In the genomic region with DNA sequence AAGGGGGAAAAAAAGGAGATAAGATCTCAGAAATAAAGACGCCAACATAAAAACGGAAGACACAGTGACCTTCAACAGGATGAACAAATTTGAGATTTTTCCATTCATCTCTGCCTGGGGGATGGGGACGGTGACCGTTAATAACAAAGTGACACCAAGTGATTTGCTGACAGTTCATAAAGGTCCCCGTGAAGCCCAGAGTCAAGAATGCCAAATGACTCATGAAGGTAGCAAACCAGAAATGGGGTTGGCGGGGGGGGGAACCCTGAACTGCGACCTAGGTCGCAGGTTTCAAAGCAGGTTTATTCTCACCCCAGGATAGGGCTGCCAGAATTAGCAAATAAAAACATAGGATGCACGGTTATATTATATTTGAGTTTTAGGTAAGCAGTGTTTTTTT, we compare ENCODE assay signal across 23 cellular contexts. TPM values are rescaled to one million over a fixed set of nuclear protein-coding genes. Genes with fewer than 3 reads are reported as not detected.
"Had no signal": no experiment of that assay in that cellular context is flagged by ENCODE, and none has a peak within 500 bp of the region (broad histone marks: within the 10 kb centered on the region; RNA-seq: fewer than 3 reads in every experiment).

No MANE protein-coding gene starts in this region.

- H3K36me3 Mint-ChIP-seq: activated naive CD4-positive, alpha-beta T cell treated with anti-CD3 and anti-CD28 coated beads, Interleukin-2, amount 10 ng/mL, durations not matched to agents 7 days and 5 days; natural killer cell treated with Interleukin-12 subunit alpha and Interleukin-12 subunit beta and Interleukin-15 and Interleukin-18, amount 100 ng/mL, for 72 hours had no signal

- ATAC-seq: activated CD8-positive, alpha-beta T cell treated with anti-CD3 and anti-CD28 coated beads for 36 hours; activated T-cell treated with anti-CD3 and anti-CD28 coated beads, Interleukin-2, amount 50 U/mL, for 4 hours; gastrocnemius medialis; natural killer cell treated with Interleukin-12 subunit alpha and Interleukin-12 subunit beta and Interleukin-15 and Interleukin-18, amount 100 ng/mL, for 72 hours; stimulated activated naive CD8-positive, alpha-beta T cell treated with anti-CD3 and anti-CD28 coated beads, Interleukin-15, amount 100 ng/mL, for 72 hours had no signal

- H3K27me3 ChIP-seq: colonic mucosa, esophagus squamous epithelium, gastrocnemius medialis, ovary, tibial artery, uterus had no signal

- H3K27ac ChIP-seq: colonic mucosa, esophagus squamous epithelium, gastrocnemius medialis, left ventricle myocardium inferior, ovary, prostate gland, tibial artery, uterus had no signal

- DNase-seq: activated CD4-positive, alpha-beta T cell treated with anti-CD3 and anti-CD28 coated beads, Interleukin-2, amount 10 ng/mL, durations not matched to agents 7 days and 5 days; activated CD4-positive, CD25-positive, alpha-beta regulatory T cell treated with anti-CD3 and anti-CD28 coated beads, Interleukin-2, amount 50 U/mL, for 72 hours; activated CD8-positive, alpha-beta T cell treated with anti-CD3 and anti-CD28 coated beads for 36 hours; activated naive CD4-positive, alpha-beta T cell treated with anti-CD3 and anti-CD28 coated beads, Interleukin-2, amount 10 ng/mL, durations not matched to agents 7 days and 5 days; activated T-cell treated with anti-CD3 and anti-CD28 coated beads, Interleukin-2, amount 50 U/mL, for 4 hours; amygdala; colonic mucosa; esophagus squamous epithelium; gastrocnemius medialis; hippocampal formation; kidney glomerular epithelial cell; left ventricle myocardium inferior; ovary; stimulated activated CD4-positive, alpha-beta T cell treated with anti-CD3 and anti-CD28 coated beads, Interleukin-1b, Interleukin-23, amount 100 ng/mL, for 48 hours; stimulated activated naive CD8-positive, alpha-beta T cell treated with anti-CD3 and anti-CD28 coated beads, Interleukin-15, amount 100 ng/mL, for 72 hours; tibial artery; uterus; WERI-Rb-1 had no signal

- H3K4me1 ChIP-seq: colonic mucosa, prostate gland had no signal

- H3K4me1 Mint-ChIP-seq: activated naive CD4-positive, alpha-beta T cell treated with anti-CD3 and anti-CD28 coated beads, Interleukin-2, amount 10 ng/mL, durations not matched to agents 7 days and 5 days; stimulated activated naive CD8-positive, alpha-beta T cell treated with anti-CD3 and anti-CD28 coated beads, Interleukin-15, amount 100 ng/mL, for 72 hours had no signal

- H3K27ac Mint-ChIP-seq: activated CD4-positive, alpha-beta T cell treated with anti-CD3 and anti-CD28 coated beads, Interleukin-2, amount 10 ng/mL, durations not matched to agents 7 days and 5 days; activated CD8-positive, alpha-beta T cell treated with anti-CD3 and anti-CD28 coated beads for 36 hours; activated naive CD4-positive, alpha-beta T cell treated with anti-CD3 and anti-CD28 coated beads, Interleukin-2, amount 10 ng/mL, durations not matched to agents 7 days and 5 days; activated T-helper 2 cell treated with anti-CD3 and anti-CD28 coated beads, Interferon-gamma antibody, Interleukin-2, Interleukin-4, amounts not matched to agents 10 μg/mL and 5 μg/mL and 100 μg/mL, durations not matched to agents 14 hours and 24 hours and 36 hours; natural killer cell treated with Interleukin-12 subunit alpha and Interleukin-12 subunit beta and Interleukin-15 and Interleukin-18, amount 100 ng/mL, for 72 hours; stimulated activated naive CD8-positive, alpha-beta T cell treated with anti-CD3 and anti-CD28 coated beads, Interleukin-15, amount 100 ng/mL, for 72 hours had no signal

- H3K9me3 Mint-ChIP-seq: activated CD4-positive, alpha-beta T cell treated with anti-CD3 and anti-CD28 coated beads, Interleukin-2, amount 10 ng/mL, durations not matched to agents 7 days and 5 days; activated CD8-positive, alpha-beta T cell treated with anti-CD3 and anti-CD28 coated beads for 36 hours; activated naive CD4-positive, alpha-beta T cell treated with anti-CD3 and anti-CD28 coated beads, Interleukin-2, amount 10 ng/mL, durations not matched to agents 7 days and 5 days; activated T-cell treated with anti-CD3 and anti-CD28 coated beads, Interleukin-2, amount 50 U/mL, for 4 hours; activated T-helper 2 cell treated with anti-CD3 and anti-CD28 coated beads, Interferon-gamma antibody, Interleukin-2, Interleukin-4, amounts not matched to agents 10 μg/mL and 5 μg/mL and 100 μg/mL, durations not matched to agents 14 hours and 24 hours and 36 hours; natural killer cell treated with Interleukin-12 subunit alpha and Interleukin-12 subunit beta and Interleukin-15 and Interleukin-18, amount 100 ng/mL, for 72 hours; stimulated activated naive CD8-positive, alpha-beta T cell treated with anti-CD3 and anti-CD28 coated beads, Interleukin-15, amount 100 ng/mL, for 72 hours had no signal

- H3K27me3 Mint-ChIP-seq: stimulated activated naive CD8-positive, alpha-beta T cell treated with anti-CD3 and anti-CD28 coated beads, Interleukin-15, amount 100 ng/mL, for 72 hours had no signal

- H3K4me3 ChIP-seq: colonic mucosa, esophagus squamous epithelium, gastrocnemius medialis, left ventricle myocardium inferior, ovary, prostate gland, tibial artery, uterus had no signal

- H3K4me3 Mint-ChIP-seq: activated CD4-positive, alpha-beta T cell treated with anti-CD3 and anti-CD28 coated beads, Interleukin-2, amount 10 ng/mL, durations not matched to agents 7 days and 5 days; activated CD8-positive, alpha-beta T cell treated with anti-CD3 and anti-CD28 coated beads for 36 hours; activated naive CD4-positive, alpha-beta T cell treated with anti-CD3 and anti-CD28 coated beads, Interleukin-2, amount 10 ng/mL, durations not matched to agents 7 days and 5 days; activated T-cell treated with anti-CD3 and anti-CD28 coated beads, Interleukin-2, amount 50 U/mL, for 4 hours; natural killer cell treated with Interleukin-12 subunit alpha and Interleukin-12 subunit beta and Interleukin-15 and Interleukin-18, amount 100 ng/mL, for 72 hours; stimulated activated naive CD8-positive, alpha-beta T cell treated with anti-CD3 and anti-CD28 coated beads, Interleukin-15, amount 100 ng/mL, for 72 hours had no signal

- FAIRE-seq: bronchial epithelial cell, TTC549 had no signal

- H3K36me3 ChIP-seq: colonic mucosa, esophagus squamous epithelium, gastrocnemius medialis, left ventricle myocardium inferior, ovary, prostate gland, tibial artery, uterus, WERI-Rb-1 had no signal

- H3K9me3 ChIP-seq: colonic mucosa, esophagus squamous epithelium, gastrocnemius medialis, left ventricle myocardium inferior, ovary, prostate gland, tibial artery, uterus had no signal

RNA-seq across cellular contexts. Expression of gene SHB, which starts 21.1 kb away (rescaled TPM):
- total RNA-seq: activated CD4-positive, alpha-beta T cell treated with anti-CD3 and anti-CD28 coated beads, Interleukin-2, amount 10 ng/mL, durations not matched to agents 7 days and 5 days had no signal
